Comparison of ENCODE assay signal across 3 cellular contexts in the genomic region with DNA sequence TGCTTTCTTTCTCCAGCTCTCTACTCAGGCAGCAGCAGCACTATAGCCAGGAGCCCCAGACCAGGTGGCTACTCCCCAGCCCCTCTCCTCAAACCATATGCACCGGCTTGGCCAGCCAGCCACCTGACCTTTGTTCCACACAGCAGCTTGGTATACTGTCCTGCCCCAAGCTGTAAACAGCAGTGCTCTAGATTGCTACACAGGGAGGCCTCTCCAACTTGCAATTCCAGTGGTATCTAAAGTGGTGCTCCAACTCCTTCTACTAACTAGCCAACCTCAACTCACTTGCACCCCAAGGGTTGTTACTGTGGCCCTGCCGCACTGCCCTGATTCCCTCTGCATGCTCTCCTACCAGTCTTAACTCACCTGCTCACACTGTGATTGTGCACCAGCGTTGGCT.
TF ChIP-seq lines count a peak whose summit lies in the region.

No MANE protein-coding gene starts in this region.

TF ChIP-seq in H1, 55 proteins besides CTCF, POLR2A, EP300 and RAD21 (continues in another document):
- TF ChIP-seq, protein P1, sequence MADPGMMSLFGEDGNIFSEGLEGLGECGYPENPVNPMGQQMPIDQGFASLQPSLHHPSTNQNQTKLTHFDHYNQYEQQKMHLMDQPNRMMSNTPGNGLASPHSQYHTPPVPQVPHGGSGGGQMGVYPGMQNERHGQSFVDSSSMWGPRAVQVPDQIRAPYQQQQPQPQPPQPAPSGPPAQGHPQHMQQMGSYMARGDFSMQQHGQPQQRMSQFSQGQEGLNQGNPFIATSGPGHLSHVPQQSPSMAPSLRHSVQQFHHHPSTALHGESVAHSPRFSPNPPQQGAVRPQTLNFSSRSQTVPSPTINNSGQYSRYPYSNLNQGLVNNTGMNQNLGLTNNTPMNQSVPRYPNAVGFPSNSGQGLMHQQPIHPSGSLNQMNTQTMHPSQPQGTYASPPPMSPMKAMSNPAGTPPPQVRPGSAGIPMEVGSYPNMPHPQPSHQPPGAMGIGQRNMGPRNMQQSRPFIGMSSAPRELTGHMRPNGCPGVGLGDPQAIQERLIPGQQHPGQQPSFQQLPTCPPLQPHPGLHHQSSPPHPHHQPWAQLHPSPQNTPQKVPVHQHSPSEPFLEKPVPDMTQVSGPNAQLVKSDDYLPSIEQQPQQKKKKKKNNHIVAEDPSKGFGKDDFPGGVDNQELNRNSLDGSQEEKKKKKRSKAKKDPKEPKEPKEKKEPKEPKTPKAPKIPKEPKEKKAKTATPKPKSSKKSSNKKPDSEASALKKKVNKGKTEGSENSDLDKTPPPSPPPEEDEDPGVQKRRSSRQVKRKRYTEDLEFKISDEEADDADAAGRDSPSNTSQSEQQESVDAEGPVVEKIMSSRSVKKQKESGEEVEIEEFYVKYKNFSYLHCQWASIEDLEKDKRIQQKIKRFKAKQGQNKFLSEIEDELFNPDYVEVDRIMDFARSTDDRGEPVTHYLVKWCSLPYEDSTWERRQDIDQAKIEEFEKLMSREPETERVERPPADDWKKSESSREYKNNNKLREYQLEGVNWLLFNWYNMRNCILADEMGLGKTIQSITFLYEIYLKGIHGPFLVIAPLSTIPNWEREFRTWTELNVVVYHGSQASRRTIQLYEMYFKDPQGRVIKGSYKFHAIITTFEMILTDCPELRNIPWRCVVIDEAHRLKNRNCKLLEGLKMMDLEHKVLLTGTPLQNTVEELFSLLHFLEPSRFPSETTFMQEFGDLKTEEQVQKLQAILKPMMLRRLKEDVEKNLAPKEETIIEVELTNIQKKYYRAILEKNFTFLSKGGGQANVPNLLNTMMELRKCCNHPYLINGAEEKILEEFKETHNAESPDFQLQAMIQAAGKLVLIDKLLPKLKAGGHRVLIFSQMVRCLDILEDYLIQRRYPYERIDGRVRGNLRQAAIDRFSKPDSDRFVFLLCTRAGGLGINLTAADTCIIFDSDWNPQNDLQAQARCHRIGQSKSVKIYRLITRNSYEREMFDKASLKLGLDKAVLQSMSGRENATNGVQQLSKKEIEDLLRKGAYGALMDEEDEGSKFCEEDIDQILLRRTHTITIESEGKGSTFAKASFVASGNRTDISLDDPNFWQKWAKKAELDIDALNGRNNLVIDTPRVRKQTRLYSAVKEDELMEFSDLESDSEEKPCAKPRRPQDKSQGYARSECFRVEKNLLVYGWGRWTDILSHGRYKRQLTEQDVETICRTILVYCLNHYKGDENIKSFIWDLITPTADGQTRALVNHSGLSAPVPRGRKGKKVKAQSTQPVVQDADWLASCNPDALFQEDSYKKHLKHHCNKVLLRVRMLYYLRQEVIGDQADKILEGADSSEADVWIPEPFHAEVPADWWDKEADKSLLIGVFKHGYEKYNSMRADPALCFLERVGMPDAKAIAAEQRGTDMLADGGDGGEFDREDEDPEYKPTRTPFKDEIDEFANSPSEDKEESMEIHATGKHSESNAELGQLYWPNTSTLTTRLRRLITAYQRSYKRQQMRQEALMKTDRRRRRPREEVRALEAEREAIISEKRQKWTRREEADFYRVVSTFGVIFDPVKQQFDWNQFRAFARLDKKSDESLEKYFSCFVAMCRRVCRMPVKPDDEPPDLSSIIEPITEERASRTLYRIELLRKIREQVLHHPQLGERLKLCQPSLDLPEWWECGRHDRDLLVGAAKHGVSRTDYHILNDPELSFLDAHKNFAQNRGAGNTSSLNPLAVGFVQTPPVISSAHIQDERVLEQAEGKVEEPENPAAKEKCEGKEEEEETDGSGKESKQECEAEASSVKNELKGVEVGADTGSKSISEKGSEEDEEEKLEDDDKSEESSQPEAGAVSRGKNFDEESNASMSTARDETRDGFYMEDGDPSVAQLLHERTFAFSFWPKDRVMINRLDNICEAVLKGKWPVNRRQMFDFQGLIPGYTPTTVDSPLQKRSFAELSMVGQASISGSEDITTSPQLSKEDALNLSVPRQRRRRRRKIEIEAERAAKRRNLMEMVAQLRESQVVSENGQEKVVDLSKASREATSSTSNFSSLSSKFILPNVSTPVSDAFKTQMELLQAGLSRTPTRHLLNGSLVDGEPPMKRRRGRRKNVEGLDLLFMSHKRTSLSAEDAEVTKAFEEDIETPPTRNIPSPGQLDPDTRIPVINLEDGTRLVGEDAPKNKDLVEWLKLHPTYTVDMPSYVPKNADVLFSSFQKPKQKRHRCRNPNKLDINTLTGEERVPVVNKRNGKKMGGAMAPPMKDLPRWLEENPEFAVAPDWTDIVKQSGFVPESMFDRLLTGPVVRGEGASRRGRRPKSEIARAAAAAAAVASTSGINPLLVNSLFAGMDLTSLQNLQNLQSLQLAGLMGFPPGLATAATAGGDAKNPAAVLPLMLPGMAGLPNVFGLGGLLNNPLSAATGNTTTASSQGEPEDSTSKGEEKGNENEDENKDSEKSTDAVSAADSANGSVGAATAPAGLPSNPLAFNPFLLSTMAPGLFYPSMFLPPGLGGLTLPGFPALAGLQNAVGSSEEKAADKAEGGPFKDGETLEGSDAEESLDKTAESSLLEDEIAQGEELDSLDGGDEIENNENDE (IDR thresholded peaks at IDR 0.05; ENCODE audit: insufficient replicate concordance, low read length), result no peak

TF ChIP-seq in HepG2, 621 proteins besides CTCF, POLR2A, EP300 and RAD21 (continues in another document):
- no peak for TF ChIP-seq AGO1 (IDR thresholded peaks at IDR 0.05; ENCODE audit: low read depth, low read length, poor library complexity, severe bottlenecking)
- TF ChIP-seq, protein P2, sequence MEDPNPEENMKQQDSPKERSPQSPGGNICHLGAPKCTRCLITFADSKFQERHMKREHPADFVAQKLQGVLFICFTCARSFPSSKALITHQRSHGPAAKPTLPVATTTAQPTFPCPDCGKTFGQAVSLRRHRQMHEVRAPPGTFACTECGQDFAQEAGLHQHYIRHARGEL (CRISPR knock-in tag; IDR thresholded peaks at IDR 0.05), result no peak
- no peak for TF ChIP-seq HNRNPH1 (optimal IDR thresholded peaks at IDR 0.05; ENCODE audit: low read depth, low read length)
- TF ChIP-seq HNF4A (CRISPR knock-in tag; IDR thresholded peaks at IDR 0.05), result peak; percentile 75
- TF ChIP-seq, protein P3, sequence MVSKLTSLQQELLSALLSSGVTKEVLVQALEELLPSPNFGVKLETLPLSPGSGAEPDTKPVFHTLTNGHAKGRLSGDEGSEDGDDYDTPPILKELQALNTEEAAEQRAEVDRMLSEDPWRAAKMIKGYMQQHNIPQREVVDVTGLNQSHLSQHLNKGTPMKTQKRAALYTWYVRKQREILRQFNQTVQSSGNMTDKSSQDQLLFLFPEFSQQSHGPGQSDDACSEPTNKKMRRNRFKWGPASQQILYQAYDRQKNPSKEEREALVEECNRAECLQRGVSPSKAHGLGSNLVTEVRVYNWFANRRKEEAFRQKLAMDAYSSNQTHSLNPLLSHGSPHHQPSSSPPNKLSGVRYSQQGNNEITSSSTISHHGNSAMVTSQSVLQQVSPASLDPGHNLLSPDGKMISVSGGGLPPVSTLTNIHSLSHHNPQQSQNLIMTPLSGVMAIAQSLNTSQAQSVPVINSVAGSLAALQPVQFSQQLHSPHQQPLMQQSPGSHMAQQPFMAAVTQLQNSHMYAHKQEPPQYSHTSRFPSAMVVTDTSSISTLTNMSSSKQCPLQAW (CRISPR knock-in tag; IDR thresholded peaks at IDR 0.05), result peak; percentile 52
- TF ChIP-seq, protein P4, sequence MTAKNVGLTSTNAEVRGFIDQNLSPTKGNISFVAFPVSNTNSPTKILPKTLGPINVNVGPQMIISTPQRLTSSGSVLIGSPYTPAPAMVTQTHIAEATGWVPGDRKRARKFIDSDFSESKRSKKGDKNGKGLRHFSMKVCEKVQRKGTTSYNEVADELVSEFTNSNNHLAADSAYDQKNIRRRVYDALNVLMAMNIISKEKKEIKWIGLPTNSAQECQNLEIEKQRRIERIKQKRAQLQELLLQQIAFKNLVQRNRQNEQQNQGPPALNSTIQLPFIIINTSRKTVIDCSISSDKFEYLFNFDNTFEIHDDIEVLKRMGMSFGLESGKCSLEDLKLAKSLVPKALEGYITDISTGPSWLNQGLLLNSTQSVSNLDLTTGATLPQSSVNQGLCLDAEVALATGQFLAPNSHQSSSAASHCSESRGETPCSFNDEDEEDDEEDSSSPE (CRISPR knock-in tag; IDR thresholded peaks at IDR 0.05), result no peak
- TF ChIP-seq, protein P5, sequence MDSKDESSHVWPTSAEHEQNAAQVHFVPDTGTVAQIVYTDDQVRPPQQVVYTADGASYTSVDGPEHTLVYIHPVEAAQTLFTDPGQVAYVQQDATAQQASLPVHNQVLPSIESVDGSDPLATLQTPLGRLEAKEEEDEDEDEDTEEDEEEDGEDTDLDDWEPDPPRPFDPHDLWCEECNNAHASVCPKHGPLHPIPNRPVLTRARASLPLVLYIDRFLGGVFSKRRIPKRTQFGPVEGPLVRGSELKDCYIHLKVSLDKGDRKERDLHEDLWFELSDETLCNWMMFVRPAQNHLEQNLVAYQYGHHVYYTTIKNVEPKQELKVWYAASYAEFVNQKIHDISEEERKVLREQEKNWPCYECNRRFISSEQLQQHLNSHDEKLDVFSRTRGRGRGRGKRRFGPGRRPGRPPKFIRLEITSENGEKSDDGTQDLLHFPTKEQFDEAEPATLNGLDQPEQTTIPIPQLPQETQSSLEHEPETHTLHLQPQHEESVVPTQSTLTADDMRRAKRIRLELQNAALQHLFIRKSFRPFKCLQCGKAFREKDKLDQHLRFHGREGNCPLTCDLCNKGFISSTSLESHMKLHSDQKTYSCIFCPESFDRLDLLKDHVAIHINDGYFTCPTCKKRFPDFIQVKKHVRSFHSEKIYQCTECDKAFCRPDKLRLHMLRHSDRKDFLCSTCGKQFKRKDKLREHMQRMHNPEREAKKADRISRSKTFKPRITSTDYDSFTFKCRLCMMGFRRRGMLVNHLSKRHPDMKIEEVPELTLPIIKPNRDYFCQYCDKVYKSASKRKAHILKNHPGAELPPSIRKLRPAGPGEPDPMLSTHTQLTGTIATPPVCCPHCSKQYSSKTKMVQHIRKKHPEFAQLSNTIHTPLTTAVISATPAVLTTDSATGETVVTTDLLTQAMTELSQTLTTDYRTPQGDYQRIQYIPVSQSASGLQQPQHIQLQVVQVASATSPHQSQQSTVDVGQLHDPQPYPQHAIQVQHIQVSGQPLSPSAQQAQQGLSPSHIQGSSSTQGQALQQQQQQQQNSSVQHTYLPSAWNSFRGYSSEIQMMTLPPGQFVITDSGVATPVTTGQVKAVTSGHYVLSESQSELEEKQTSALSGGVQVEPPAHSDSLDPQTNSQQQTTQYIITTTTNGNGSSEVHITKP (CRISPR knock-in tag; IDR thresholded peaks at IDR 0.05; ENCODE audit: low read depth), result no peak
- TF ChIP-seq KLF12 (CRISPR knock-in tag; IDR thresholded peaks at IDR 0.05; ENCODE audit: borderline replicate concordance), result no peak
- no peak for TF ChIP-seq SIX1 (CRISPR knock-in tag; IDR thresholded peaks at IDR 0.05; ENCODE audit: borderline replicate concordance)
- TF ChIP-seq, protein P6, sequence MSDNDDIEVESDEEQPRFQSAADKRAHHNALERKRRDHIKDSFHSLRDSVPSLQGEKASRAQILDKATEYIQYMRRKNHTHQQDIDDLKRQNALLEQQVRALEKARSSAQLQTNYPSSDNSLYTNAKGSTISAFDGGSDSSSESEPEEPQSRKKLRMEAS (IDR thresholded peaks at IDR 0.05), result no peak

TF ChIP-seq in GM12891, 5 proteins besides CTCF, POLR2A, EP300 and RAD21:
- TF ChIP-seq POLR2AphosphoS5 (IDR thresholded peaks at IDR 0.05; ENCODE audit: low read depth, low read length) (no peak), TAF1 (IDR thresholded peaks at IDR 0.05; ENCODE audit: low read depth, low read length) (no peak), POU2F2 (IDR thresholded peaks at IDR 0.05; ENCODE audit: low read depth, low read length) (no peak), PAX5 (IDR thresholded peaks at IDR 0.05; ENCODE audit: insufficient read depth, low read length, severe bottlenecking) (no peak), SPI1 (IDR thresholded peaks at IDR 0.05; ENCODE audit: low read depth, low read length) (no peak)
